Comparison of ENCODE assay signal across 10 cellular contexts in the genomic region with DNA sequence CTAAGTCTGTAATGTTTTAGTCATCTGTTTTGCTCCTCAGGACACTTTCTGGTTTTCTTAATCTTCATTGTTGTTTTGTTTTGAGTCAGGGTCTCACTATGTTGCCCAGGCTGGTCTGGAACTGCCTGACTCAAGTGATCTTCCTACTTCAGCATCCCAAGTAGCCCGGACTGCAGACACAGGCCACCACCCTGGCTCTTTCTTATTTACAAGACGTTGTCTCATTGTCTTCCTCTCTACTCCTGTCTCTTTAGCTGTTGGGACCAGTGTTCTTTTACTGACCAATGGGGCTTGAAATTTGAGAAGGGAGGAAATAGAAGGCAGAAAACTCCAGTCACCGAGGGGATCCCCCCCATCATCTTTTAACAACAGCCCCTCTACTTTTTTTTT. TPM values are rescaled to one million over a fixed set of nuclear protein-coding genes. Genes with fewer than 3 reads are reported as not detected.
DNase-seq lines count a peak whose midpoint lies in the region; ATAC-seq, FAIRE-seq and TF ChIP-seq lines count a peak whose summit lies in the region.
"Had no signal": no experiment of that assay in that cellular context is flagged by ENCODE, and none has a peak within 500 bp of the region (broad histone marks: within the 10 kb centered on the region; RNA-seq: fewer than 3 reads in every experiment).

No MANE protein-coding gene starts in this region.

- peak overlapping the region; percentile 78 for H3K4me3 ChIP-seq in AG04449 (ENCODE audit: low read depth, low read length)
- H3K4me3 ChIP-seq in lower lobe of right lung, result peak overlapping the region; percentile 59

- H3K9me3 ChIP-seq in lower lobe of right lung, result no peaks in the 10 kb centered on the region

- no peak for DNase-seq in AG04449 (ENCODE audit: low read depth, low spot score)
- DNase-seq in activated CD4-positive, alpha-beta memory T cell treated with anti-CD3 and anti-CD28 coated beads, Interleukin-2, amount 10 ng/mL, durations not matched to agents 7 days and 5 days, result no peak
- no peak for DNase-seq in lower lobe of right lung
- no peak for DNase-seq in dedifferentiated amniotic fluid mesenchymal stem cell (ENCODE audit: extremely low spot score)
- DNase-seq in HTR-8/SVneo (ENCODE audit: insufficient read length, low spot score), result no peak
- no peak for DNase-seq in RPMI8226
- no peak for DNase-seq in D721Med (ENCODE audit: insufficient read length, low spot score)
- DNase-seq: SHP77 treated with DMSO at 0.1 percent for 48 hours, trophoblast cell had no signal

- TF ChIP-seq CTCF in AG04449 (IDR thresholded peaks at IDR 0.05; ENCODE audit: insufficient read depth, low read length, missing control alignments) (no peak), lower lobe of right lung (IDR thresholded peaks at IDR 0.05) (no peak), D721Med (IDR thresholded peaks at IDR 0.05; ENCODE audit: insufficient read depth, missing control alignments) (no peak)

- H3K4me1 ChIP-seq in lower lobe of right lung, result peaks cover 30% of the 10 kb centered on the region

- H3K9me3 Mint-ChIP-seq in activated CD4-positive, alpha-beta memory T cell treated with anti-CD3 and anti-CD28 coated beads, Interleukin-2, amount 10 ng/mL, durations not matched to agents 7 days and 5 days, result no peaks in the 10 kb centered on the region

- peak overlapping the region; percentile 29 for H3K27ac Mint-ChIP-seq in activated CD4-positive, alpha-beta memory T cell treated with anti-CD3 and anti-CD28 coated beads, Interleukin-2, amount 10 ng/mL, durations not matched to agents 7 days and 5 days

- intact Hi-C loops in lower lobe of right lung (cut with DNase I), result no loop called here

- peaks cover 9% of the 10 kb centered on the region for H3K36me3 ChIP-seq in lower lobe of right lung

- peaks cover 25% of the 10 kb centered on the region for H3K4me1 Mint-ChIP-seq in activated CD4-positive, alpha-beta memory T cell treated with anti-CD3 and anti-CD28 coated beads, Interleukin-2, amount 10 ng/mL, durations not matched to agents 7 days and 5 days

- H3K4me3 Mint-ChIP-seq in activated CD4-positive, alpha-beta memory T cell treated with anti-CD3 and anti-CD28 coated beads, Interleukin-2, amount 10 ng/mL, durations not matched to agents 7 days and 5 days, result peak overlapping the region; percentile 85

- POLR2A ChIA-PET in AG04449 (lab: Yijun Ruan, JAX), result no interaction called here
- POLR2A ChIA-PET in activated CD4-positive, alpha-beta memory T cell treated with anti-CD3 and anti-CD28 coated beads, Interleukin-2, amount 10 ng/mL, durations not matched to agents 7 days and 5 days (lab: Charles Lee), result interaction anchor here (0.6 to 2.7 kb wide), 8 partner anchors 9 to 145 kb away, joined by 3 to 15 read pairs (median 6); a partner anchor contains a TSS

- H3K36me3 Mint-ChIP-seq in activated CD4-positive, alpha-beta memory T cell treated with anti-CD3 and anti-CD28 coated beads, Interleukin-2, amount 10 ng/mL, durations not matched to agents 7 days and 5 days (ENCODE audit: low read depth), result peaks cover 2% of the 10 kb centered on the region

- ATAC-seq in GM21381 (IDR thresholded peaks at IDR 0.05; ENCODE audit: unreplicated experiment) (peak; percentile 16), lower lobe of right lung (no peak)

- no peaks in the 10 kb centered on the region for H3K27me3 ChIP-seq in lower lobe of right lung (ENCODE audit: low read depth)

- H3K27me3 Mint-ChIP-seq in activated CD4-positive, alpha-beta memory T cell treated with anti-CD3 and anti-CD28 coated beads, Interleukin-2, amount 10 ng/mL, durations not matched to agents 7 days and 5 days, result peaks cover 19% of the 10 kb centered on the region

- CTCF ChIA-PET in AG04449 (lab: Yijun Ruan, JAX), result interaction anchor here (1.0 to 5.4 kb wide), 2 partner anchors 8 to 17 kb away, joined by 3 to 27 read pairs; a partner anchor contains a TSS
- CTCF ChIA-PET in activated CD4-positive, alpha-beta memory T cell treated with anti-CD3 and anti-CD28 coated beads, Interleukin-2, amount 10 ng/mL, durations not matched to agents 7 days and 5 days (lab: Charles Lee), result interaction anchor here (0.8 to 1.4 kb wide), 3 partner anchors 10 to 17 kb away, joined by 3 to 5 read pairs (median 3); no protein-coding TSS in a partner anchor

- peak overlapping the region; percentile 51 for H3K27ac ChIP-seq in lower lobe of right lung

- FAIRE-seq in HTR-8/SVneo (lab: Jason Lieb, UNC), result no peak
- no peak for FAIRE-seq in D721Med (lab: Jason Lieb, UNC)

RNA-seq across cellular contexts. Expression of a gene that starts 1.2 kb away (rescaled TPM):
- 10 to 100 TPM; 25.0 to 27.1 TPM for total RNA-seq in activated CD4-positive, alpha-beta memory T cell treated with anti-CD3 and anti-CD28 coated beads, Interleukin-2, amount 10 ng/mL, durations not matched to agents 7 days and 5 days
- total RNA-seq in lower lobe of right lung, result 210 TPM

RNA-seq across cellular contexts. Expression of a gene that starts 18.2 kb away (rescaled TPM):
- 10 to 100 TPM; 16.2 to 17.2 TPM for total RNA-seq in activated CD4-positive, alpha-beta memory T cell treated with anti-CD3 and anti-CD28 coated beads, Interleukin-2, amount 10 ng/mL, durations not matched to agents 7 days and 5 days
- 12.4 TPM for total RNA-seq in lower lobe of right lung
